ENCODE assay signal across 9 cellular contexts in the genomic region with DNA sequence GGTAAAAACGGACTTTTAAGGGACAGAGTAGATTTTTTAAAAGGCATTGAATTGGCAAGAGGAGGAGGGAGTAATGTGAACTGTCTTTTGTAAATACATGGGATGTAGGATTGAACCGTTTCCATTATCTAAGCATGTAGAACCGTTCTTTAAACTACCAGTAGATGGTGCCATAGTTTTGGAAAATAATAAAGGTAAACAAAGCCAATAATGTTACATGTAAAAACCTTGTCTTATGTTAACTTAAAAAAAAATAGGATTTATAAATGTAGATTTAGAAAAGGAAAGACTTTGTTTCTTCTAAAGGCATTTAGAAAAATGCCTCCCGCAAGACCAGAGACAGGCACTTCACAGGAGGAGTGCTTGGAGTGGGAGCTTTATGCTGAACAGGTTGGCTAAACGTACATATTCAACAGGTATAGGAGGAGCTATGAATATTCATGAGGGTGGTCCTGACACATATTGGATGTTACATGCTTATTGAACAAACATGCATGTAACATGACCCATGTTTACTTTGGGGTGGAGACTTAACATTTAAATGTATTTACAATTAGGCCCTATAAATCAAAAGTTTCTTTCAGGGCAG. TPM values are rescaled to one million over a fixed set of nuclear protein-coding genes. Genes with fewer than 3 reads are reported as not detected.
DNase-seq lines count a peak whose midpoint lies in the region; ATAC-seq and TF ChIP-seq lines count a peak whose summit lies in the region.
"Had no signal": no experiment of that assay in that cellular context is flagged by ENCODE, and none has a peak within 500 bp of the region (broad histone marks: within the 10 kb centered on the region; RNA-seq: fewer than 3 reads in every experiment).

No MANE protein-coding gene starts in this region.

- no peak for TF ChIP-seq POLR2A in breast epithelium (IDR thresholded peaks at IDR 0.05)

- no peaks in the 10 kb centered on the region for H3K4me1 Mint-ChIP-seq in CD4-positive, alpha-beta T cell (ENCODE audit: low read depth)
- H3K4me1 Mint-ChIP-seq in type B pancreatic cell (ENCODE audit: unreplicated experiment), result no peaks in the 10 kb centered on the region

- no peak overlapping the region for H3K27ac Mint-ChIP-seq in CD4-positive, alpha-beta T cell
- H3K27ac Mint-ChIP-seq in type B pancreatic cell, result no peak overlapping the region

- H3K9me3 ChIP-seq in CD4-positive, alpha-beta T cell (ENCODE audit: control insufficient read depth, low read length), result no peaks in the 10 kb centered on the region
- H3K9me3 ChIP-seq in breast epithelium, result no peaks in the 10 kb centered on the region
- H3K9me3 ChIP-seq: SJCRH30 had no signal

- intact Hi-C loops in CD4-positive, alpha-beta T cell (cut with DNase I, micrococcal nuclease), result loop anchor here (1.0 to 10.0 kb wide), 9 partner anchors 43 to 665 kb away; no protein-coding TSS in a partner anchor
- intact Hi-C loops in breast epithelium (cut with DNase I; ENCODE audit: low total_unique reads), result no loop called here

- CTCF ChIA-PET in CD4-positive, alpha-beta T cell (lab: Charles Lee), result interaction anchor here (0.6 to 3.0 kb wide), 4 partner anchors 115 to 151 kb away, joined by 3 to 22 read pairs (median 3); no protein-coding TSS in a partner anchor

- H3K4me3 Mint-ChIP-seq in CD4-positive, alpha-beta T cell, result no peak overlapping the region
- no peak overlapping the region for H3K4me3 Mint-ChIP-seq in type B pancreatic cell

- peaks cover 9% of the 10 kb centered on the region for H3K27me3 Mint-ChIP-seq in CD4-positive, alpha-beta T cell
- H3K27me3 Mint-ChIP-seq in type B pancreatic cell, result peaks cover 13% of the 10 kb centered on the region

- H3K36me3 ChIP-seq in breast epithelium, result no peaks in the 10 kb centered on the region
- H3K36me3 ChIP-seq in kidney epithelial cell (ENCODE audit: control insufficient read depth, insufficient read depth, low read length), result no peaks in the 10 kb centered on the region
- H3K36me3 ChIP-seq: SJCRH30 had no signal

- no peaks in the 10 kb centered on the region for H3K36me3 Mint-ChIP-seq in CD4-positive, alpha-beta T cell (ENCODE audit: low read depth)
- H3K36me3 Mint-ChIP-seq in type B pancreatic cell, result no peaks in the 10 kb centered on the region

- no peak overlapping the region for H3K27ac ChIP-seq in CD4-positive, alpha-beta T cell (ENCODE audit: low read depth, low read length)
- no peak overlapping the region for H3K27ac ChIP-seq in breast epithelium
- H3K27ac ChIP-seq: SJCRH30 had no signal

- peak; percentile 74 for ATAC-seq in CD4-positive, alpha-beta T cell (ENCODE audit: poor library complexity)
- ATAC-seq in GM19025 (IDR thresholded peaks at IDR 0.05; ENCODE audit: low read depth, unreplicated experiment) (peak; percentile 55), HG03139 (IDR thresholded peaks at IDR 0.05; ENCODE audit: unreplicated experiment) (peak; percentile 69)

- peak; percentile 78 for TF ChIP-seq CTCF in CD4-positive, alpha-beta T cell (IDR thresholded peaks at IDR 0.05)
- TF ChIP-seq CTCF in breast epithelium (IDR thresholded peaks at IDR 0.05) (peak; percentile 21 to 77 (median 65)), kidney epithelial cell (IDR thresholded peaks at IDR 0.05; ENCODE audit: insufficient read depth, low read length, poor library complexity, severe bottlenecking) (peak; percentile 37), type B pancreatic cell (conservative IDR thresholded peaks at IDR 0.05) (peak; percentile 84)

- H3K27me3 ChIP-seq in CD4-positive, alpha-beta T cell (ENCODE audit: control insufficient read depth, insufficient read depth, low read length), result no peaks in the 10 kb centered on the region
- H3K27me3 ChIP-seq in breast epithelium (no peaks in the 10 kb centered on the region), kidney epithelial cell (ENCODE audit: control insufficient read depth, insufficient read depth, low read length) (no peaks in the 10 kb centered on the region)
- H3K27me3 ChIP-seq: SJCRH30 had no signal

- DNase-seq in CD4-positive, alpha-beta T cell, result no peak
- DNase-seq in NCI-H460 (ENCODE audit: extremely low read depth, low read depth), result peak; percentile 52
- DNase-seq in breast epithelium (ENCODE audit: low spot score in 2 of 2), result no peak
- no peak for DNase-seq in kidney epithelial cell (ENCODE audit: low read depth)
- DNase-seq in type B pancreatic cell (ENCODE audit: extremely low spot score, unreplicated experiment), result no peak
- no peak for DNase-seq in UCSD-AML1 (lab: John Stamatoyannopoulos, UW; ENCODE audit: unreplicated experiment)

- H3K4me3 ChIP-seq in breast epithelium (no peak overlapping the region), kidney epithelial cell (ENCODE audit: low read depth, low read length) (no peak overlapping the region)
- H3K4me3 ChIP-seq: SJCRH30 had no signal

- POLR2A ChIA-PET in CD4-positive, alpha-beta T cell (lab: Charles Lee), result interaction anchor here (1.2 to 1.5 kb wide), 2 partner anchors 135 to 136 kb away, joined by 3 to 4 read pairs; no protein-coding TSS in a partner anchor

- no peaks in the 10 kb centered on the region for H3K4me1 ChIP-seq in breast epithelium
- H3K4me1 ChIP-seq: SJCRH30 had no signal

- no peaks in the 10 kb centered on the region for H3K9me3 Mint-ChIP-seq in CD4-positive, alpha-beta T cell
- H3K9me3 Mint-ChIP-seq in type B pancreatic cell, result no peaks in the 10 kb centered on the region

RNA-seq across cellular contexts. Expression of a gene that starts 45.5 kb away (rescaled TPM):
- 1 to 10 TPM in 1 of 2 experiments, under 1 TPM in 1; 0.74 to 1.1 TPM for total RNA-seq in CD4-positive, alpha-beta T cell
- 6.2 and 7.4 TPM in 2 replicates for total RNA-seq in NCI-H460 (2014; rRNA removed; shearing (Covaris generic))
- 6.7 and 7.0 TPM in 2 replicates for polyA plus RNA-seq in NCI-H460 (2014; cell fraction: nucleus; rRNA removed)
- 10 to 100 TPM in 1 of 3 donors, 1 to 10 TPM in 2; 4.3 to 11.5 (median 7.5) TPM for total RNA-seq in breast epithelium
- 1.5 and 1.6 TPM in 2 replicates for total RNA-seq in kidney epithelial cell
- total RNA-seq in type B pancreatic cell (ENCODE audit: low replicate concordance), result 0.70 and 1.3 TPM in 2 replicates
